Comparison of ENCODE assay signal across 7 cellular contexts in genomic region chr3:42051384-42052131, GRCh38. TPM values are rescaled to one million over a fixed set of nuclear protein-coding genes. Genes with fewer than 3 reads are reported as not detected.
DNase-seq lines count a peak whose midpoint lies in the region; ATAC-seq and TF ChIP-seq lines count a peak whose summit lies in the region.

No MANE protein-coding gene starts in this region.

- DNase-seq in OCI-LY7 (ENCODE audit: low spot score) = no peak
- DNase-seq in left ventricle myocardium inferior = no peak
- peak in 1 of 2 donors; percentile 21 for DNase-seq in suprapubic skin (ENCODE audit: low spot score in 2 of 2)
- DNase-seq in activated CD4-positive, CD25-positive, alpha-beta regulatory T cell (lab: John Stamatoyannopoulos, UW) = no peak
- DNase-seq in activated CD4-positive, CD25-positive, alpha-beta regulatory T cell treated with anti-CD3 and anti-CD28 coated beads, Interleukin-2, amount 50 U/mL, for 72 hours = no peak
- no peak for DNase-seq in GM13976 (ENCODE audit: low spot score)

- POLR2A ChIA-PET in OCI-LY7 (lab: Charles Lee) = interaction anchor here (0.7 to 2.1 kb wide), 9 partner anchors 8 to 39 kb away, joined by 3 to 9 read pairs (median 3); no protein-coding TSS in a partner anchor

- no peak for TF ChIP-seq CTCF in OCI-LY7 (conservative IDR thresholded peaks at IDR 0.05; ENCODE audit: low read length)
- no peak for TF ChIP-seq CTCF in left ventricle myocardium inferior (IDR thresholded peaks at IDR 0.05; ENCODE audit: borderline replicate concordance)
- TF ChIP-seq CTCF in suprapubic skin (IDR thresholded peaks at IDR 0.05) = no peak
- TF ChIP-seq CTCF in GM13976 (IDR thresholded peaks at IDR 0.05; ENCODE audit: borderline replicate concordance, control extremely low read depth, extremely low read depth, insufficient read depth, missing control alignments) = no peak

- no TSS peak for BruUV-seq in OCI-LY7 (replicated peaks; lab: Mats Ljungman, UMichigan)

- H4K20me1 ChIP-seq in OCI-LY7 (ENCODE audit: insufficient read depth, low read length) = peaks cover 26% of the 10 kb centered on the region

- intact Hi-C loops in OCI-LY7 (cut with micrococcal nuclease; ENCODE audit: unreplicated experiment) = no loop called here
- intact Hi-C loops in left ventricle myocardium inferior (cut with micrococcal nuclease) = no loop called here

- TF ChIP-seq EP300 in suprapubic skin (IDR thresholded peaks at IDR 0.05) = no peak

- CTCF ChIA-PET in OCI-LY7 (lab: Charles Lee; ENCODE audit: unreplicated experiment) = interaction anchor here (1.0 kb wide), 1 partner anchor 11 kb away, joined by 4 read pairs; no protein-coding TSS in a partner anchor

- no peak for TF ChIP-seq POLR2A in suprapubic skin (IDR thresholded peaks at IDR 0.05)

- peaks cover 18% of the 10 kb centered on the region; the same call in 1 of the 2 replicates for H3K36me3 ChIP-seq in OCI-LY7 (ENCODE audit: insufficient read depth, low read length)
- no peaks in the 10 kb centered on the region for H3K36me3 ChIP-seq in left ventricle myocardium inferior
- H3K36me3 ChIP-seq in suprapubic skin = no peaks in the 10 kb centered on the region

- H3K27ac ChIP-seq in OCI-LY7 (ENCODE audit: low read depth, low read length, poor library complexity, severe bottlenecking) = no peak overlapping the region
- peak overlapping the region; percentile 94 for H3K27ac ChIP-seq in left ventricle myocardium inferior (replicated peaks)
- peak overlapping the region; percentile 84 for H3K27ac ChIP-seq in suprapubic skin

- in situ Hi-C loops in GM13976 (cut with MboI; ENCODE audit: low sequenced_read_pairs, unreplicated experiment) = no loop called here

- H3K9me3 ChIP-seq in OCI-LY7 (ENCODE audit: low read length) (no peaks in the 10 kb centered on the region), left ventricle myocardium inferior (replicated peaks) (no peaks in the 10 kb centered on the region), suprapubic skin (no peaks in the 10 kb centered on the region)

- no peak overlapping the region for H2AFZ ChIP-seq in OCI-LY7 (ENCODE audit: low read length)

- ATAC-seq in GM21723 (IDR thresholded peaks at IDR 0.05; ENCODE audit: unreplicated experiment) = peak; percentile 44

- H3K27me3 ChIP-seq in left ventricle myocardium inferior (ENCODE audit: low read depth) (no peaks in the 10 kb centered on the region), suprapubic skin (no peaks in the 10 kb centered on the region)

- H3K79me2 ChIP-seq in OCI-LY7 (ENCODE audit: insufficient read depth, low read depth, low read length) = peaks cover 98% of the 10 kb centered on the region

- peak overlapping the region; percentile 41 for H3K4me2 ChIP-seq in OCI-LY7 (ENCODE audit: low read length)

- H3K4me3 ChIP-seq in OCI-LY7 (ENCODE audit: low read depth, low read length, poor library complexity, severe bottlenecking) (no peak overlapping the region), left ventricle myocardium inferior (no peak overlapping the region), suprapubic skin (no peak overlapping the region)

- H3K9me2 ChIP-seq in OCI-LY7 (ENCODE audit: insufficient read depth, low read length) = no peaks in the 10 kb centered on the region

- WGBS in suprapubic skin = 64% methylated on average over 4 of the region's 4 CpGs

- peaks cover 66% of the 10 kb centered on the region for H3K4me1 ChIP-seq in OCI-LY7 (ENCODE audit: insufficient read depth, low read length, poor library complexity, severe bottlenecking)
- H3K4me1 ChIP-seq in left ventricle myocardium inferior = peaks cover 97% of the 10 kb centered on the region
- peaks cover 43% of the 10 kb centered on the region for H3K4me1 ChIP-seq in suprapubic skin

RNA-seq across cellular contexts. Expression of gene TRAK1, which starts 39.6 kb away (rescaled TPM):
- total RNA-seq in OCI-LY7 (2014; rRNA removed; shearing (Covaris generic)) = 60.8 and 62.5 TPM in 2 replicates
- total RNA-seq in OCI-LY7 (2022) (88.3 and 92.6 TPM in 2 replicates), left ventricle myocardium inferior (264 TPM), suprapubic skin (100 to 1,000 TPM in 1 of 4 donors, 10 to 100 TPM in 3; 78.3 to 214 (median 86.4) TPM)
